ENCODE assay signal across 1 cellular context in the genomic region with DNA sequence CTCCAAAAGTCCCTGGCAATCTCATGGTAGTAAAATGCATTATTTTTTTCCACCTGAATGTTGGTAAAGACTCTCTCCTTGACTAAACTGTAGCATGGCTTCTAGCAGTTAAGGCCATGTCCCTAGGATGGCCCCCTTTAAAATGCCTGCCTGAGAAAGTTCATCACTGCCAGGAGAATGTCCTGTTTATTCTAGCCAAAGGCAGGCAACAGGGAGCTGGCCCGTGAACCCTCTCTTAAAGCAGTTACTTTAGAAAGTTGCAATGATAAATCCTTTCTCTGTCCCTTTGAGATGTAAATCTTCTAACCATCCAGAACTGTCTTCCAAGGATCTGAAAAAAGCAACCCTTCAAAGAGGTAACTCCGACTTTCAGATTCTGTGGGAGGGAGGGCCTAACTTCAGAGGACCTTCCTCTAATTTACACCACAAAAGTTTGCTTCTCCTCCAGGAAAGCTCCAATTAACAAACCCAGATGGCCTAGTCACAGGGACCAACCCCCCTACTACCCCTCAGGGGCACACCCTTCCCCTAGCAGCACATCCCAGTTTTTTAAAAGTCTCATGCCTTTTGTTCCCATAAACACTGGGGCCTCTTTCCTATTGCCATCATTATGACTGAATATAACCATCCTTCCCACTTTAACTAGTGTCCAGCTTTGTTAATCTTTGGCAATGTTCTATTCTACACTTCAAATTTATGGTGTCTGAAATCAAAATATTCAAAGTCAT.
TF ChIP-seq lines count a peak whose summit lies in the region.

No MANE protein-coding gene starts in this region.

TF ChIP-seq in GM23338, 12 proteins besides CTCF, POLR2A, EP300 and RAD21 (continued from another document):
- TF ChIP-seq, protein P1, sequence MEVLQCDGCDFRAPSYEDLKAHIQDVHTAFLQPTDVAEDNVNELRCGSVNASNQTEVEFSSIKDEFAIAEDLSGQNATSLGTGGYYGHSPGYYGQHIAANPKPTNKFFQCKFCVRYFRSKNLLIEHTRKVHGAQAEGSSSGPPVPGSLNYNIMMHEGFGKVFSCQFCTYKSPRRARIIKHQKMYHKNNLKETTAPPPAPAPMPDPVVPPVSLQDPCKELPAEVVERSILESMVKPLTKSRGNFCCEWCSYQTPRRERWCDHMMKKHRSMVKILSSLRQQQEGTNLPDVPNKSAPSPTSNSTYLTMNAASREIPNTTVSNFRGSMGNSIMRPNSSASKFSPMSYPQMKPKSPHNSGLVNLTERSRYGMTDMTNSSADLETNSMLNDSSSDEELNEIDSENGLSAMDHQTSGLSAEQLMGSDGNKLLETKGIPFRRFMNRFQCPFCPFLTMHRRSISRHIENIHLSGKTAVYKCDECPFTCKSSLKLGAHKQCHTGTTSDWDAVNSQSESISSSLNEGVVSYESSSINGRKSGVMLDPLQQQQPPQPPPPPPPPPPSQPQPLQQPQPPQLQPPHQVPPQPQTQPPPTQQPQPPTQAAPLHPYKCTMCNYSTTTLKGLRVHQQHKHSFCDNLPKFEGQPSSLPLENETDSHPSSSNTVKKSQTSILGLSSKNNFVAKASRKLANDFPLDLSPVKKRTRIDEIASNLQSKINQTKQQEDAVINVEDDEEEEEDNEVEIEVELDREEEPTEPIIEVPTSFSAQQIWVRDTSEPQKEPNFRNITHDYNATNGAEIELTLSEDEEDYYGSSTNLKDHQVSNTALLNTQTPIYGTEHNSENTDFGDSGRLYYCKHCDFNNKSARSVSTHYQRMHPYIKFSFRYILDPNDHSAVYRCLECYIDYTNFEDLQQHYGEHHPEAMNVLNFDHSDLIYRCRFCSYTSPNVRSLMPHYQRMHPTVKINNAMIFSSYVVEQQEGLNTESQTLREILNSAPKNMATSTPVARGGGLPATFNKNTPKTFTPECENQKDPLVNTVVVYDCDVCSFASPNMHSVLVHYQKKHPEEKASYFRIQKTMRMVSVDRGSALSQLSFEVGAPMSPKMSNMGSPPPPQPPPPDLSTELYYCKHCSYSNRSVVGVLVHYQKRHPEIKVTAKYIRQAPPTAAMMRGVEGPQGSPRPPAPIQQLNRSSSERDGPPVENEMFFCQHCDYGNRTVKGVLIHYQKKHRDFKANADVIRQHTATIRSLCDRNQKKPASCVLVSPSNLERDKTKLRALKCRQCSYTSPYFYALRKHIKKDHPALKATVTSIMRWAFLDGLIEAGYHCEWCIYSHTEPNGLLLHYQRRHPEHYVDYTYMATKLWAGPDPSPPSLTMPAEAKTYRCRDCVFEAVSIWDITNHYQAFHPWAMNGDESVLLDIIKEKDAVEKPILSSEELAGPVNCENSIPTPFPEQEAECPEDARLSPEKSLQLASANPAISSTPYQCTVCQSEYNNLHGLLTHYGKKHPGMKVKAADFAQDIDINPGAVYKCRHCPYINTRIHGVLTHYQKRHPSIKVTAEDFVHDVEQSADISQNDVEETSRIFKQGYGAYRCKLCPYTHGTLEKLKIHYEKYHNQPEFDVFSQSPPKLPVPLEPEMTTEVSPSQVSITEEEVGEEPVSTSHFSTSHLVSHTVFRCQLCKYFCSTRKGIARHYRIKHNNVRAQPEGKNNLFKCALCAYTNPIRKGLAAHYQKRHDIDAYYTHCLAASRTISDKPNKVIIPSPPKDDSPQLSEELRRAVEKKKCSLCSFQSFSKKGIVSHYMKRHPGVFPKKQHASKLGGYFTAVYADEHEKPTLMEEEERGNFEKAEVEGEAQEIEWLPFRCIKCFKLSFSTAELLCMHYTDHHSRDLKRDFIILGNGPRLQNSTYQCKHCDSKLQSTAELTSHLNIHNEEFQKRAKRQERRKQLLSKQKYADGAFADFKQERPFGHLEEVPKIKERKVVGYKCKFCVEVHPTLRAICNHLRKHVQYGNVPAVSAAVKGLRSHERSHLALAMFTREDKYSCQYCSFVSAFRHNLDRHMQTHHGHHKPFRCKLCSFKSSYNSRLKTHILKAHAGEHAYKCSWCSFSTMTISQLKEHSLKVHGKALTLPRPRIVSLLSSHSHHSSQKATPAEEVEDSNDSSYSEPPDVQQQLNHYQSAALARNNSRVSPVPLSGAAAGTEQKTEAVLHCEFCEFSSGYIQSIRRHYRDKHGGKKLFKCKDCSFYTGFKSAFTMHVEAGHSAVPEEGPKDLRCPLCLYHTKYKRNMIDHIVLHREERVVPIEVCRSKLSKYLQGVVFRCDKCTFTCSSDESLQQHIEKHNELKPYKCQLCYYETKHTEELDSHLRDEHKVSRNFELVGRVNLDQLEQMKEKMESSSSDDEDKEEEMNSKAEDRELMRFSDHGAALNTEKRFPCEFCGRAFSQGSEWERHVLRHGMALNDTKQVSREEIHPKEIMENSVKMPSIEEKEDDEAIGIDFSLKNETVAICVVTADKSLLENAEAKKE (CRISPR knock-in tag; IDR thresholded peaks at IDR 0.05), result peak; percentile 63; the same call in 1 of the 2 replicates
- TF ChIP-seq EZH2phosphoT487 (IDR thresholded peaks at IDR 0.05; ENCODE audit: unreplicated experiment) (no peak), CREB1 (CRISPR knock-in tag; IDR thresholded peaks at IDR 0.05; ENCODE audit: low read depth) (no peak), EZH2 (IDR thresholded peaks at IDR 0.05; ENCODE audit: low read depth, unreplicated experiment) (no peak), JUNB (IDR thresholded peaks at IDR 0.05; ENCODE audit: unreplicated experiment) (no peak), NANOG (IDR thresholded peaks at IDR 0.05; ENCODE audit: borderline replicate concordance) (peak; percentile 80), POLR2AphosphoS5 (IDR thresholded peaks at IDR 0.05; ENCODE audit: low read depth) (peak; percentile 28; the same call in 1 of the 2 replicates), ZNF331 (CRISPR knock-in tag; IDR thresholded peaks at IDR 0.05; ENCODE audit: low read depth) (no peak)
- TF ChIP-seq, protein P2, sequence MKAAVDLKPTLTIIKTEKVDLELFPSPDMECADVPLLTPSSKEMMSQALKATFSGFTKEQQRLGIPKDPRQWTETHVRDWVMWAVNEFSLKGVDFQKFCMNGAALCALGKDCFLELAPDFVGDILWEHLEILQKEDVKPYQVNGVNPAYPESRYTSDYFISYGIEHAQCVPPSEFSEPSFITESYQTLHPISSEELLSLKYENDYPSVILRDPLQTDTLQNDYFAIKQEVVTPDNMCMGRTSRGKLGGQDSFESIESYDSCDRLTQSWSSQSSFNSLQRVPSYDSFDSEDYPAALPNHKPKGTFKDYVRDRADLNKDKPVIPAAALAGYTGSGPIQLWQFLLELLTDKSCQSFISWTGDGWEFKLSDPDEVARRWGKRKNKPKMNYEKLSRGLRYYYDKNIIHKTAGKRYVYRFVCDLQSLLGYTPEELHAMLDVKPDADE (IDR thresholded peaks at IDR 0.05), result peak; percentile 63; the same call in 1 of the 2 replicates
- TF ChIP-seq, protein P3, sequence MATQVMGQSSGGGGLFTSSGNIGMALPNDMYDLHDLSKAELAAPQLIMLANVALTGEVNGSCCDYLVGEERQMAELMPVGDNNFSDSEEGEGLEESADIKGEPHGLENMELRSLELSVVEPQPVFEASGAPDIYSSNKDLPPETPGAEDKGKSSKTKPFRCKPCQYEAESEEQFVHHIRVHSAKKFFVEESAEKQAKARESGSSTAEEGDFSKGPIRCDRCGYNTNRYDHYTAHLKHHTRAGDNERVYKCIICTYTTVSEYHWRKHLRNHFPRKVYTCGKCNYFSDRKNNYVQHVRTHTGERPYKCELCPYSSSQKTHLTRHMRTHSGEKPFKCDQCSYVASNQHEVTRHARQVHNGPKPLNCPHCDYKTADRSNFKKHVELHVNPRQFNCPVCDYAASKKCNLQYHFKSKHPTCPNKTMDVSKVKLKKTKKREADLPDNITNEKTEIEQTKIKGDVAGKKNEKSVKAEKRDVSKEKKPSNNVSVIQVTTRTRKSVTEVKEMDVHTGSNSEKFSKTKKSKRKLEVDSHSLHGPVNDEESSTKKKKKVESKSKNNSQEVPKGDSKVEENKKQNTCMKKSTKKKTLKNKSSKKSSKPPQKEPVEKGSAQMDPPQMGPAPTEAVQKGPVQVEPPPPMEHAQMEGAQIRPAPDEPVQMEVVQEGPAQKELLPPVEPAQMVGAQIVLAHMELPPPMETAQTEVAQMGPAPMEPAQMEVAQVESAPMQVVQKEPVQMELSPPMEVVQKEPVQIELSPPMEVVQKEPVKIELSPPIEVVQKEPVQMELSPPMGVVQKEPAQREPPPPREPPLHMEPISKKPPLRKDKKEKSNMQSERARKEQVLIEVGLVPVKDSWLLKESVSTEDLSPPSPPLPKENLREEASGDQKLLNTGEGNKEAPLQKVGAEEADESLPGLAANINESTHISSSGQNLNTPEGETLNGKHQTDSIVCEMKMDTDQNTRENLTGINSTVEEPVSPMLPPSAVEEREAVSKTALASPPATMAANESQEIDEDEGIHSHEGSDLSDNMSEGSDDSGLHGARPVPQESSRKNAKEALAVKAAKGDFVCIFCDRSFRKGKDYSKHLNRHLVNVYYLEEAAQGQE (IDR thresholded peaks at IDR 0.05; ENCODE audit: unreplicated experiment), result no peak
